In genomic region chr7:65978891-65979582, GRCh38 we compare ENCODE assay signal across 18 cellular contexts. TPM values are rescaled to one million over a fixed set of nuclear protein-coding genes. Genes with fewer than 3 reads are reported as not detected.
DNase-seq lines count a peak whose midpoint lies in the region; ATAC-seq and TF ChIP-seq lines count a peak whose summit lies in the region.
"Had no signal": no experiment of that assay in that cellular context is flagged by ENCODE, and none has a peak within 500 bp of the region (broad histone marks: within the 10 kb centered on the region; RNA-seq: fewer than 3 reads in every experiment).

No MANE protein-coding gene starts in this region.

- no peaks in the 10 kb centered on the region for H3K27me3 Mint-ChIP-seq in activated CD4-positive, alpha-beta memory T cell treated with anti-CD3 and anti-CD28 coated beads, Interleukin-2, amount 10 ng/mL, durations not matched to agents 7 days and 5 days
- no peaks in the 10 kb centered on the region for H3K27me3 Mint-ChIP-seq in activated CD4-positive, alpha-beta memory T cell treated with anti-CD3 and anti-CD28 coated beads for 36 hours
- H3K27me3 Mint-ChIP-seq in Caco-2 (ENCODE audit: insufficient read depth, unreplicated experiment) (no peaks in the 10 kb centered on the region), HFFc6 (ENCODE audit: insufficient read depth) (no peaks in the 10 kb centered on the region)
- no peaks in the 10 kb centered on the region for H3K27me3 Mint-ChIP-seq in dendritic cell treated with granulocyte-macrophage colony-stimulating factor and Interleukin-4, amounts not matched to agents 40 ng/mL and 50 ng/mL, for 4 days

- no peak overlapping the region for H3K14ac ChIP-seq in neuronal stem cell (ENCODE audit: low read length)

- H2BK15ac ChIP-seq in neuronal stem cell (ENCODE audit: low read length) = no peak overlapping the region

- no peak overlapping the region for H4K8ac ChIP-seq in neuronal stem cell (ENCODE audit: low read depth, low read length)

- DNase-seq in activated CD4-positive, alpha-beta memory T cell treated with anti-CD3 and anti-CD28 coated beads, Interleukin-2, amount 10 ng/mL, durations not matched to agents 7 days and 5 days = no peak
- DNase-seq in activated CD4-positive, alpha-beta memory T cell treated with anti-CD3 and anti-CD28 coated beads for 36 hours = no peak
- DNase-seq in Caco-2 (no peak), neuronal stem cell (ENCODE audit: low spot score) (no peak), NCI-H524 (lab: John Stamatoyannopoulos, UW) (no peak), HFFc6 (no peak)
- DNase-seq: anterior cingulate cortex; DMS79 treated with DMSO at 0.1 percent for 48 hours; GM23248; NCI-H187; NCI-H226; nephron progenitor cell; NK-92 treated with Interleukin-12 subunit alpha and Interleukin-12 subunit beta, amount 100 ng/mL, for 24 hours had no signal

- H2BK120ac ChIP-seq in neuronal stem cell (ENCODE audit: low read depth, low read length) = no peak overlapping the region

- ATAC-seq in GM19351 (IDR thresholded peaks at IDR 0.05; ENCODE audit: unreplicated experiment) = no peak
- ATAC-seq: A549 had no signal

- no peak overlapping the region for H3K18ac ChIP-seq in neuronal stem cell (ENCODE audit: low read length)

- H3K36me3 ChIP-seq in Caco-2 (ENCODE audit: control insufficient read depth, insufficient read depth, low read length) (no peaks in the 10 kb centered on the region), neuronal stem cell (replicated peaks in 1 of 2; ENCODE audit: control insufficient read depth in 2 of 2, insufficient read depth in 2 of 2, low read length in 2 of 2) (peaks cover 35 to 55% of the 10 kb centered on the region in 2 donors)

- POLR2A ChIA-PET in activated CD4-positive, alpha-beta memory T cell treated with anti-CD3 and anti-CD28 coated beads, Interleukin-2, amount 10 ng/mL, durations not matched to agents 7 days and 5 days (lab: Charles Lee) = no interaction called here
- POLR2A ChIA-PET in activated CD4-positive, alpha-beta memory T cell treated with anti-CD3 and anti-CD28 coated beads for 36 hours (lab: Charles Lee) = no interaction called here
- POLR2A ChIA-PET in Caco-2 (lab: Charles Lee) = no interaction called here

- TSS peak; percentile 5 for BruUV-seq in Caco-2 (replicated peaks; lab: Mats Ljungman, UMichigan)

- H3K9me3 ChIP-seq in Caco-2 = no peaks in the 10 kb centered on the region
- no peaks in the 10 kb centered on the region for H3K9me3 ChIP-seq in neuronal stem cell (replicated peaks in 1 of 2; ENCODE audit: control insufficient read depth in 2 of 2, insufficient read depth in 1 of 2, low read depth in 1 of 2, low read length in 2 of 2)
- H3K9me3 ChIP-seq: A549; BLaER1 treated with 17β-estradiol and CSF1 and Interleukin-3, amounts not matched to agents 10 nM and 100 nM; thoracic aorta had no signal

- H3K4me1 Mint-ChIP-seq in activated CD4-positive, alpha-beta memory T cell treated with anti-CD3 and anti-CD28 coated beads, Interleukin-2, amount 10 ng/mL, durations not matched to agents 7 days and 5 days = peaks cover 19% of the 10 kb centered on the region
- peaks cover 11% of the 10 kb centered on the region for H3K4me1 Mint-ChIP-seq in activated CD4-positive, alpha-beta memory T cell treated with anti-CD3 and anti-CD28 coated beads for 36 hours (ENCODE audit: low read depth)
- H3K4me1 Mint-ChIP-seq in Caco-2 (ENCODE audit: low read depth, unreplicated experiment) = no peaks in the 10 kb centered on the region
- peaks cover 10% of the 10 kb centered on the region for H3K4me1 Mint-ChIP-seq in dendritic cell treated with granulocyte-macrophage colony-stimulating factor and Interleukin-4, amounts not matched to agents 40 ng/mL and 50 ng/mL, for 4 days (ENCODE audit: low read depth)
- peaks cover 11% of the 10 kb centered on the region for H3K4me1 Mint-ChIP-seq in HFFc6 (ENCODE audit: low read depth)

- CTCF ChIA-PET in activated CD4-positive, alpha-beta memory T cell treated with anti-CD3 and anti-CD28 coated beads, Interleukin-2, amount 10 ng/mL, durations not matched to agents 7 days and 5 days (lab: Charles Lee) = no interaction called here
- CTCF ChIA-PET in activated CD4-positive, alpha-beta memory T cell treated with anti-CD3 and anti-CD28 coated beads for 36 hours (lab: Charles Lee) = no interaction called here
- CTCF ChIA-PET in Caco-2 (lab: Charles Lee) = no interaction called here

- no peak overlapping the region for H3K4me2 ChIP-seq in neuronal stem cell (ENCODE audit: insufficient read depth, low read length, poor library complexity, severe bottlenecking)
- H3K4me2 ChIP-seq: A549 had no signal

- intact Hi-C loops in activated CD4-positive, alpha-beta memory T cell treated with anti-CD3 and anti-CD28 coated beads for 36 hours (cut with micrococcal nuclease) = no loop called here
- intact Hi-C loops in Caco-2 (cut with micrococcal nuclease; ENCODE audit: unreplicated experiment) = no loop called here
- intact Hi-C loops in dendritic cell treated with granulocyte-macrophage colony-stimulating factor and Interleukin-4, amounts not matched to agents 40 ng/mL and 50 ng/mL, for 4 days (cut with micrococcal nuclease) = no loop called here

- no peak overlapping the region for H3K9ac ChIP-seq in neuronal stem cell (ENCODE audit: low read depth, low read length, poor library complexity)
- H3K9ac ChIP-seq: GM23248 had no signal

- WGBS in neuronal stem cell (ENCODE audit: extremely low coverage in 2 of 2, insufficient read length in 2 of 2, insufficient replicate concordance in 1 of 2), 2 donors = no CpG with 5 or more reads among the region's 18 CpGs

- H2BK5ac ChIP-seq in neuronal stem cell (ENCODE audit: low read length) = no peak overlapping the region

- no peaks in the 10 kb centered on the region for H3K9me3 Mint-ChIP-seq in activated CD4-positive, alpha-beta memory T cell treated with anti-CD3 and anti-CD28 coated beads, Interleukin-2, amount 10 ng/mL, durations not matched to agents 7 days and 5 days
- no peaks in the 10 kb centered on the region for H3K9me3 Mint-ChIP-seq in activated CD4-positive, alpha-beta memory T cell treated with anti-CD3 and anti-CD28 coated beads for 36 hours
- H3K9me3 Mint-ChIP-seq in Caco-2 (ENCODE audit: unreplicated experiment) (no peaks in the 10 kb centered on the region), HFFc6 (no peaks in the 10 kb centered on the region)
- H3K9me3 Mint-ChIP-seq in dendritic cell treated with granulocyte-macrophage colony-stimulating factor and Interleukin-4, amounts not matched to agents 40 ng/mL and 50 ng/mL, for 4 days = no peaks in the 10 kb centered on the region
- H3K9me3 Mint-ChIP-seq: nephron progenitor cell had no signal

- H2AK5ac ChIP-seq in neuronal stem cell (ENCODE audit: low read depth, low read length) = no peak overlapping the region

- no peak overlapping the region for H4K91ac ChIP-seq in neuronal stem cell (ENCODE audit: low read depth, low read length, poor library complexity)

- H3K4me1 ChIP-seq in Caco-2 (peaks cover 9% of the 10 kb centered on the region), neuronal stem cell (ENCODE audit: control insufficient read depth in 2 of 2, insufficient read depth in 1 of 2, low read depth in 1 of 2, low read length in 2 of 2) (peaks cover 8% of the 10 kb centered on the region in 2 donors)

- peak overlapping the region; percentile 18 for H3K27ac Mint-ChIP-seq in activated CD4-positive, alpha-beta memory T cell treated with anti-CD3 and anti-CD28 coated beads, Interleukin-2, amount 10 ng/mL, durations not matched to agents 7 days and 5 days
- no peak overlapping the region for H3K27ac Mint-ChIP-seq in activated CD4-positive, alpha-beta memory T cell treated with anti-CD3 and anti-CD28 coated beads for 36 hours
- H3K27ac Mint-ChIP-seq in Caco-2 (ENCODE audit: unreplicated experiment) = no peak overlapping the region
- peak overlapping the region; percentile 87 for H3K27ac Mint-ChIP-seq in dendritic cell treated with granulocyte-macrophage colony-stimulating factor and Interleukin-4, amounts not matched to agents 40 ng/mL and 50 ng/mL, for 4 days
- no peak overlapping the region for H3K27ac Mint-ChIP-seq in HFFc6
- H3K27ac Mint-ChIP-seq: nephron progenitor cell had no signal

- H3K4me3 Mint-ChIP-seq in activated CD4-positive, alpha-beta memory T cell treated with anti-CD3 and anti-CD28 coated beads, Interleukin-2, amount 10 ng/mL, durations not matched to agents 7 days and 5 days = no peak overlapping the region
- H3K4me3 Mint-ChIP-seq in activated CD4-positive, alpha-beta memory T cell treated with anti-CD3 and anti-CD28 coated beads for 36 hours = no peak overlapping the region
- no peak overlapping the region for H3K4me3 Mint-ChIP-seq in Caco-2 (ENCODE audit: unreplicated experiment)
- H3K4me3 Mint-ChIP-seq in dendritic cell treated with granulocyte-macrophage colony-stimulating factor and Interleukin-4, amounts not matched to agents 40 ng/mL and 50 ng/mL, for 4 days = no peak overlapping the region
- H3K4me3 Mint-ChIP-seq in HFFc6 = no peak overlapping the region
- H3K4me3 Mint-ChIP-seq: nephron progenitor cell had no signal

- no peak overlapping the region for H2AFZ ChIP-seq in neuronal stem cell (ENCODE audit: low read length)
- H2AFZ ChIP-seq: GM23248 had no signal

- H3K4me3 ChIP-seq in Caco-2 (ENCODE audit: low read depth, low read length) = no peak overlapping the region
- H3K4me3 ChIP-seq in neuronal stem cell (ENCODE audit: low read length in 2 of 2) = peak overlapping the region in 1 of 2 donors; percentile 53
- H3K4me3 ChIP-seq: A549; BLaER1 treated with 17β-estradiol and CSF1 and Interleukin-3, amounts not matched to agents 10 nM and 100 nM; GM23248; thoracic aorta had no signal

- H2BK12ac ChIP-seq in neuronal stem cell (ENCODE audit: low read length) = no peak overlapping the region

- peaks cover 29% of the 10 kb centered on the region for H3K36me3 Mint-ChIP-seq in activated CD4-positive, alpha-beta memory T cell treated with anti-CD3 and anti-CD28 coated beads, Interleukin-2, amount 10 ng/mL, durations not matched to agents 7 days and 5 days (ENCODE audit: low read depth)
- H3K36me3 Mint-ChIP-seq in activated CD4-positive, alpha-beta memory T cell treated with anti-CD3 and anti-CD28 coated beads for 36 hours = peaks cover 19% of the 10 kb centered on the region
- H3K36me3 Mint-ChIP-seq in Caco-2 (ENCODE audit: insufficient read depth, unreplicated experiment) = peaks cover 22% of the 10 kb centered on the region
- peaks cover 65% of the 10 kb centered on the region for H3K36me3 Mint-ChIP-seq in dendritic cell treated with granulocyte-macrophage colony-stimulating factor and Interleukin-4, amounts not matched to agents 40 ng/mL and 50 ng/mL, for 4 days (ENCODE audit: low read depth)
- H3K36me3 Mint-ChIP-seq in HFFc6 (ENCODE audit: low read depth) = peaks cover 12% of the 10 kb centered on the region; the same call in 1 of the 2 replicates

- H3K4ac ChIP-seq in neuronal stem cell (ENCODE audit: low read length) = no peak overlapping the region

- peaks cover 15% of the 10 kb centered on the region for H3K79me1 ChIP-seq in neuronal stem cell (ENCODE audit: low read depth, low read length)

- H3K23ac ChIP-seq in neuronal stem cell (ENCODE audit: low read depth, low read length, poor library complexity) = peak overlapping the region; percentile 60

- no peak overlapping the region for H3K27ac ChIP-seq in neuronal stem cell (replicated peaks; ENCODE audit: low read length)
- H3K27ac ChIP-seq: A549, GM23248, thoracic aorta had no signal

- TF ChIP-seq CTCF in Caco-2 (IDR thresholded peaks at IDR 0.05; ENCODE audit: insufficient read depth in 1 of 2, low read depth in 1 of 2, low read length in 1 of 2, severe bottlenecking in 1 of 2, unreplicated experiment in 1 of 2) (no peak), HFFc6 (IDR thresholded peaks at IDR 0.05) (no peak)

- H3K27me3 ChIP-seq in Caco-2 (replicated peaks; ENCODE audit: control insufficient read depth, insufficient read depth, low read length) (no peaks in the 10 kb centered on the region), neuronal stem cell (ENCODE audit: control insufficient read depth in 3 of 3, insufficient read depth in 3 of 3, low read depth in 1 of 3, low read length in 3 of 3) (no peaks in the 10 kb centered on the region)
- H3K27me3 ChIP-seq: BLaER1 treated with 17β-estradiol and CSF1 and Interleukin-3, amounts not matched to agents 10 nM and 100 nM had no signal

RNA-seq across cellular contexts. Expression of gene GUSB, which starts 3.0 kb away (rescaled TPM):
- total RNA-seq in activated CD4-positive, alpha-beta memory T cell treated with anti-CD3 and anti-CD28 coated beads, Interleukin-2, amount 10 ng/mL, durations not matched to agents 7 days and 5 days = 10 to 100 TPM; 74.0 to 82.3 TPM
- 10 to 100 TPM; 53.1 to 56.6 TPM for total RNA-seq in activated CD4-positive, alpha-beta memory T cell treated with anti-CD3 and anti-CD28 coated beads for 36 hours
- total RNA-seq in Caco-2 (2022) = 71.3 and 80.0 TPM in 2 replicates
- polyA plus RNA-seq in neuronal stem cell (2013, experiment 1 of 2) = 25.4 TPM
- polyA plus RNA-seq in neuronal stem cell (2013, experiment 2 of 2) = 24.9 TPM
- total RNA-seq in HFFc6 (2021; fragmentation: NEBNext Ultra II Directional; extraction: Animal tissue kit (Norgen Biotek cat#: 25700)) = 10 to 100 TPM; 17.5 to 29.1 (median 27.4) TPM

Comparison
In these comparisons a context has a peak if more than half of its experiments do, and no peak if none do; other contexts are left out.
1. H3K27ac Mint-ChIP-seq: peak in activated CD4-positive, alpha-beta memory T cell treated with anti-CD3 and anti-CD28 coated beads, Interleukin-2, amount 10 ng/mL, durations not matched to agents 7 days and 5 days (single experiment) and dendritic cell treated with granulocyte-macrophage colony-stimulating factor and Interleukin-4, amounts not matched to agents 40 ng/mL and 50 ng/mL, for 4 days (single experiment); none in activated CD4-positive, alpha-beta memory T cell treated with anti-CD3 and anti-CD28 coated beads for 36 hours (single experiment), Caco-2 (single experiment) and HFFc6 (single experiment).